27 cellular contexts compared by ENCODE assay signal in genomic region chr17:73280191-73280590, GRCh38. TPM values are rescaled to one million over a fixed set of nuclear protein-coding genes. Genes with fewer than 3 reads are reported as not detected.
DNase-seq lines count a peak whose midpoint lies in the region; ATAC-seq and TF ChIP-seq lines count a peak whose summit lies in the region.
"Had no signal": no experiment of that assay in that cellular context is flagged by ENCODE, and none has a peak within 500 bp of the region (broad histone marks: within the 10 kb centered on the region; RNA-seq: fewer than 3 reads in every experiment).

No MANE protein-coding gene starts in this region.

- no peak for TF ChIP-seq CTCF in left ventricle myocardium inferior (IDR thresholded peaks at IDR 0.05; ENCODE audit: borderline replicate concordance)
- TF ChIP-seq CTCF in right atrium auricular region (IDR thresholded peaks at IDR 0.05): no peak
- no peak for TF ChIP-seq CTCF in sigmoid colon (IDR thresholded peaks at IDR 0.05)
- TF ChIP-seq CTCF in GM20000 (IDR thresholded peaks at IDR 0.05; ENCODE audit: extremely low read depth, missing control alignments): no peak

- H3K27ac ChIP-seq in left ventricle myocardium inferior (replicated peaks) (peak overlapping the region; percentile 89), right atrium auricular region (no peak overlapping the region), sigmoid colon (peak overlapping the region in 3 of 4 donors; percentile 79 to 83 (median 82))
- H3K27ac ChIP-seq: 22Rv1, BLaER1, SJCRH30 had no signal

- TF ChIP-seq EP300 in sigmoid colon (IDR thresholded peaks at IDR 0.05): no peak

- H3K4me3 ChIP-seq in left ventricle myocardium inferior (no peak overlapping the region), right atrium auricular region (no peak overlapping the region), sigmoid colon (no peak overlapping the region)
- H3K4me3 ChIP-seq: BLaER1, Peyer's patch, SJCRH30 had no signal

- intact Hi-C loops in left ventricle myocardium inferior (cut with micrococcal nuclease): no loop called here
- intact Hi-C loops in sigmoid colon (cut with DNase I): no loop called here

- peaks cover 68% of the 10 kb centered on the region for H3K4me1 ChIP-seq in left ventricle myocardium inferior
- peaks cover 0 to 33% of the 10 kb centered on the region in 2 donors for H3K4me1 ChIP-seq in right atrium auricular region
- peaks cover 0 to 66% (median 57%) of the 10 kb centered on the region in 4 donors for H3K4me1 ChIP-seq in sigmoid colon
- H3K4me1 ChIP-seq: Caco-2 had no signal

- no peak for TF ChIP-seq POLR2A in sigmoid colon (IDR thresholded peaks at IDR 0.05)

- WGBS in sigmoid colon, 2 donors: 95 to 96% methylated on average over 12 of the region's 12 CpGs

- no peaks in the 10 kb centered on the region for H3K9me3 ChIP-seq in left ventricle myocardium inferior (replicated peaks)
- H3K9me3 ChIP-seq in right atrium auricular region: no peaks in the 10 kb centered on the region
- H3K9me3 ChIP-seq in sigmoid colon: no peaks in the 10 kb centered on the region
- H3K9me3 ChIP-seq: BLaER1, Caco-2, Peyer's patch, SJCRH30 had no signal

- H3K27me3 ChIP-seq in left ventricle myocardium inferior (ENCODE audit: low read depth) (no peaks in the 10 kb centered on the region), right atrium auricular region (no peaks in the 10 kb centered on the region), sigmoid colon (no peaks in the 10 kb centered on the region)
- H3K27me3 ChIP-seq: BLaER1, Peyer's patch, SJCRH30 had no signal

- no peak for ATAC-seq in HG03521 (IDR thresholded peaks at IDR 0.05; ENCODE audit: unreplicated experiment)
- no peak for ATAC-seq in GM18520 (IDR thresholded peaks at IDR 0.05; ENCODE audit: unreplicated experiment)

- DNase-seq in left ventricle myocardium inferior: no peak
- DNase-seq in right atrium auricular region (ENCODE audit: low spot score): no peak
- DNase-seq in cerebellum (ENCODE audit: low spot score): peak; percentile 76
- DNase-seq in sigmoid colon: no peak
- DNase-seq in activated gamma-delta T cell treated with Interleukin-2 at 50 U/mL for 16 hours: no peak
- DNase-seq in GM20000 (ENCODE audit: low spot score): no peak
- DNase-seq: ACHN; Caco-2; CD4-positive, alpha-beta memory T cell; DND-41; GOT3; HCEC 1CT; Karpas-422; MV-4-11; NCI-H1694; NCI-H2081 treated with DMSO at 0.1 percent for 48 hours; NCI-H446; NCI-H526; Peyer's patch; SJCRH30 had no signal

- H3K36me3 ChIP-seq in left ventricle myocardium inferior: peaks cover 44% of the 10 kb centered on the region
- H3K36me3 ChIP-seq in right atrium auricular region: peaks cover 12% of the 10 kb centered on the region
- peaks cover 0 to 15% (median 4%) of the 10 kb centered on the region in 4 donors for H3K36me3 ChIP-seq in sigmoid colon
- H3K36me3 ChIP-seq: SJCRH30 had no signal

RNA-seq across cellular contexts. Expression of gene CPSF4L, which starts 18.5 kb away (rescaled TPM):
- total RNA-seq in left ventricle myocardium inferior (not detected), right atrium auricular region (not detected), cerebellum (not detected), sigmoid colon (not detected)
- polyA plus RNA-seq in sigmoid colon: not detected
- total RNA-seq: Caco-2; CD4-positive, alpha-beta memory T cell; M059J; OCI-LY7; Peyer's patch; SJCRH30 had no signal
- polyA plus RNA-seq: CD4-positive, alpha-beta memory T cell; IgD-negative memory B cell had no signal

RNA-seq across cellular contexts. Expression of gene CDC42EP4, which starts 31.6 kb away (rescaled TPM):
- total RNA-seq in left ventricle myocardium inferior: 34.0 TPM
- 10 to 100 TPM; 35.4 to 56.0 TPM for total RNA-seq in right atrium auricular region
- total RNA-seq in cerebellum: 79.6 TPM
- total RNA-seq in sigmoid colon: 10 to 100 TPM; 68.1 to 87.6 (median 76.0) TPM
- polyA plus RNA-seq in sigmoid colon: 10 to 100 TPM; 44.0 to 57.3 (median 46.2) TPM
- total RNA-seq: OCI-LY7 had no signal

Comparison
In these comparisons a context has a peak if more than half of its experiments do, and no peak if none do; other contexts are left out.
1. H3K27ac ChIP-seq: peak in left ventricle myocardium inferior (single experiment) and sigmoid colon (3 of 4); none in right atrium auricular region (0 of 2).